In genomic region chr19:57823155-57823554, GRCh38 we compare ENCODE assay signal across 8 cellular contexts. TPM values are rescaled to one million over a fixed set of nuclear protein-coding genes. Genes with fewer than 3 reads are reported as not detected.
DNase-seq lines count a peak whose midpoint lies in the region; ATAC-seq and TF ChIP-seq lines count a peak whose summit lies in the region.
"Not testable (repeated sequence)": the region's sequence is repeated elsewhere in the genome, so short reads cannot be mapped to it uniquely, and the experiment has no call there.

No MANE protein-coding gene starts in this region.

- not testable (repeated sequence) for H3K27me3 ChIP-seq in CD8-positive, alpha-beta T cell (ENCODE audit: insufficient read depth, low read length); Karpas-422 (ENCODE audit: low read length); endocrine pancreas (ENCODE audit: control insufficient read depth, insufficient read depth, low read length); psoas muscle (ENCODE audit: insufficient read depth in 3 of 3, low read length in 2 of 3)

- H3K36me3 ChIP-seq in CD8-positive, alpha-beta T cell (ENCODE audit: insufficient read depth, low read length); endocrine pancreas (ENCODE audit: control insufficient read depth, insufficient read depth, low read length): not testable (repeated sequence)
- H3K36me3 ChIP-seq in Karpas-422 (ENCODE audit: insufficient read depth, low read length) (peaks cover 65% of the 10 kb centered on the region), psoas muscle (ENCODE audit: insufficient read depth in 1 of 2, low read depth in 1 of 2) (peaks cover 0 to 17% of the 10 kb centered on the region in 2 donors)

- CTCF ChIA-PET in CD8-positive, alpha-beta T cell (lab: Charles Lee); WTC11 (lab: Charles Lee): not testable (repeated sequence)

- peaks cover 15% of the 10 kb centered on the region for H3K4me1 ChIP-seq in CD8-positive, alpha-beta T cell (ENCODE audit: insufficient read depth, low read length)
- H3K4me1 ChIP-seq in Karpas-422 (ENCODE audit: low read length) (peaks cover 47% of the 10 kb centered on the region), psoas muscle (peaks cover 12% of the 10 kb centered on the region)
- H3K4me1 ChIP-seq in endocrine pancreas (ENCODE audit: control insufficient read depth, insufficient read depth, low read length) = not testable (repeated sequence)

- H3K27ac Mint-ChIP-seq in CD8-positive, alpha-beta T cell = peak overlapping the region; percentile 72
- peak overlapping the region; percentile 72 for H3K27ac Mint-ChIP-seq in WTC11
- peak overlapping the region; percentile 4 for H3K27ac Mint-ChIP-seq in activated T-helper 17 cell treated with anti-CD3 and anti-CD28 coated beads, Interleukin-2, amount 50 U/mL, for 72 hours
- peak overlapping the region; percentile 42 for H3K27ac Mint-ChIP-seq in type B pancreatic cell

- TF ChIP-seq CTCF in CD8-positive, alpha-beta T cell (IDR thresholded peaks at IDR 0.05); WTC11 (IDR thresholded peaks at IDR 0.05); psoas muscle (IDR thresholded peaks at IDR 0.05); type B pancreatic cell (conservative IDR thresholded peaks at IDR 0.05): not testable (repeated sequence)

- H3K4me3 ChIP-seq in CD8-positive, alpha-beta T cell (ENCODE audit: low read depth, low read length); Karpas-422 (ENCODE audit: low read length); psoas muscle: not testable (repeated sequence)
- H3K4me3 ChIP-seq in endocrine pancreas (ENCODE audit: control insufficient read depth, insufficient read depth, low read length) = peak overlapping the region; percentile 25

- not testable (repeated sequence) for H3K9me2 ChIP-seq in Karpas-422 (replicated peaks; ENCODE audit: insufficient read depth, low read length)

- not testable (repeated sequence) for ATAC-seq in CD8-positive, alpha-beta T cell; WTC11; activated T-helper 17 cell treated with anti-CD3 and anti-CD28 coated beads, Interleukin-2, amount 50 U/mL, for 72 hours (replicated peaks); psoas muscle

- H3K79me2 ChIP-seq in Karpas-422 (ENCODE audit: low read length) = peaks cover 96% of the 10 kb centered on the region

- H4K20me1 ChIP-seq in Karpas-422 (ENCODE audit: insufficient read depth, low read depth, low read length) = not testable (repeated sequence)

- not testable (repeated sequence) for H3K9me3 ChIP-seq in CD8-positive, alpha-beta T cell (ENCODE audit: low read length); Karpas-422 (ENCODE audit: low read length); endocrine pancreas (ENCODE audit: control insufficient read depth, low read length); psoas muscle

- POLR2A ChIA-PET in CD8-positive, alpha-beta T cell (lab: Charles Lee); WTC11 (lab: Charles Lee): not testable (repeated sequence)

- H3K27me3 Mint-ChIP-seq in CD8-positive, alpha-beta T cell (ENCODE audit: low read depth); WTC11 (ENCODE audit: low read depth); activated T-helper 17 cell treated with anti-CD3 and anti-CD28 coated beads, Interleukin-2, amount 50 U/mL, for 72 hours; type B pancreatic cell: not testable (repeated sequence)

- not testable (repeated sequence) for H3K9ac ChIP-seq in Karpas-422 (ENCODE audit: low read length); endocrine pancreas (ENCODE audit: control insufficient read depth, insufficient read depth, low read length)

- not testable (repeated sequence) for H2AFZ ChIP-seq in Karpas-422 (ENCODE audit: low read length)

- not testable (repeated sequence) for H3K9me3 Mint-ChIP-seq in CD8-positive, alpha-beta T cell; WTC11; activated T-helper 17 cell treated with anti-CD3 and anti-CD28 coated beads, Interleukin-2, amount 50 U/mL, for 72 hours; type B pancreatic cell

- H3K4me1 Mint-ChIP-seq in CD8-positive, alpha-beta T cell (ENCODE audit: low read depth) = peaks cover 65% of the 10 kb centered on the region
- H3K4me1 Mint-ChIP-seq in WTC11 = peaks cover 45% of the 10 kb centered on the region
- peaks cover 25% of the 10 kb centered on the region for H3K4me1 Mint-ChIP-seq in activated T-helper 17 cell treated with anti-CD3 and anti-CD28 coated beads, Interleukin-2, amount 50 U/mL, for 72 hours
- peaks cover 46% of the 10 kb centered on the region for H3K4me1 Mint-ChIP-seq in type B pancreatic cell (ENCODE audit: unreplicated experiment)

- H3K27ac ChIP-seq in CD8-positive, alpha-beta T cell (ENCODE audit: low read depth, low read length) = not testable (repeated sequence)
- peak overlapping the region; percentile 45; the same call in 1 of the 2 replicates for H3K27ac ChIP-seq in Karpas-422 (ENCODE audit: low read length)
- peak overlapping the region; percentile 9 for H3K27ac ChIP-seq in psoas muscle

- not testable (repeated sequence) for H3K4me2 ChIP-seq in Karpas-422 (ENCODE audit: low read depth, low read length, poor library complexity, severe bottlenecking)

- intact Hi-C loops in CD8-positive, alpha-beta T cell (cut with DNase I, micrococcal nuclease); psoas muscle (cut with DNase I): not testable (repeated sequence)

- not testable (repeated sequence) for H3K4me3 Mint-ChIP-seq in CD8-positive, alpha-beta T cell; WTC11
- H3K4me3 Mint-ChIP-seq in activated T-helper 17 cell treated with anti-CD3 and anti-CD28 coated beads, Interleukin-2, amount 50 U/mL, for 72 hours = peak overlapping the region; percentile 7
- peak overlapping the region; percentile 33 for H3K4me3 Mint-ChIP-seq in type B pancreatic cell

- not testable (repeated sequence) for DNase-seq in CD8-positive, alpha-beta T cell; Karpas-422; WTC11 (ENCODE audit: low spot score); psoas muscle; type B pancreatic cell (ENCODE audit: extremely low spot score, unreplicated experiment)
- DNase-seq in myocyte (ENCODE audit: low read depth) = peak; percentile 74

- peaks cover 57% of the 10 kb centered on the region for H3K36me3 Mint-ChIP-seq in CD8-positive, alpha-beta T cell
- H3K36me3 Mint-ChIP-seq in WTC11 (peaks cover 20% of the 10 kb centered on the region), type B pancreatic cell (peaks cover 42% of the 10 kb centered on the region)
- H3K36me3 Mint-ChIP-seq in activated T-helper 17 cell treated with anti-CD3 and anti-CD28 coated beads, Interleukin-2, amount 50 U/mL, for 72 hours (ENCODE audit: low read depth) = peaks cover 72% of the 10 kb centered on the region

- WGBS in psoas muscle, 3 donors = 40 to 71% (median 52%) methylated on average over 2 of the region's 2 CpGs

RNA-seq across cellular contexts. Expression of gene ZNF587B, which starts 6.9 kb away (rescaled TPM):
- total RNA-seq in CD8-positive, alpha-beta T cell = 10 to 100 TPM; 25.6 to 28.5 TPM
- 16.3 and 20.1 TPM in 2 replicates for total RNA-seq in Karpas-422 (2014; rRNA removed; shearing (Covaris generic); ENCODE audit: low replicate concordance)
- total RNA-seq in WTC11 (2021) = 39.9 to 43.2 TPM (median 41.7 TPM) in 3 replicates
- 10 to 100 TPM; 16.8 to 20.6 TPM for total RNA-seq in activated T-helper 17 cell treated with anti-CD3 and anti-CD28 coated beads, Interleukin-2, amount 50 U/mL, for 72 hours
- 4.8 and 5.7 TPM in 2 replicates for total RNA-seq in myocyte
- 3.1 TPM for polyA plus RNA-seq in myocyte (2012)
- total RNA-seq in psoas muscle = 1 to 10 TPM; 3.9 to 7.9 (median 5.9) TPM
- 1 to 10 TPM; 1.4 to 7.0 (median 3.9) TPM for polyA plus RNA-seq in psoas muscle
- total RNA-seq in type B pancreatic cell (ENCODE audit: low replicate concordance) = 20.9 and 25.5 TPM in 2 replicates

RNA-seq across cellular contexts. Expression of gene ZNF552, which starts 8.4 kb away (rescaled TPM):
- total RNA-seq in CD8-positive, alpha-beta T cell = 10 to 100 TPM; 14.3 to 18.6 TPM
- total RNA-seq in Karpas-422 (2014; rRNA removed; shearing (Covaris generic); ENCODE audit: low replicate concordance) = 17.7 and 20.3 TPM in 2 replicates
- 9.0 to 13.1 TPM (median 9.3 TPM) in 3 replicates for total RNA-seq in WTC11 (2021)
- 1 to 10 TPM; 6.0 to 7.5 TPM for total RNA-seq in activated T-helper 17 cell treated with anti-CD3 and anti-CD28 coated beads, Interleukin-2, amount 50 U/mL, for 72 hours
- 2.0 and 2.5 TPM in 2 replicates for total RNA-seq in myocyte
- polyA plus RNA-seq in myocyte (2012) = 2.9 TPM
- 1 to 10 TPM; 1.2 to 4.1 (median 2.4) TPM for total RNA-seq in psoas muscle
- polyA plus RNA-seq in psoas muscle = 1 to 10 TPM; 1.8 to 6.1 (median 3.5) TPM
- 19.0 and 30.4 TPM in 2 replicates for total RNA-seq in type B pancreatic cell (ENCODE audit: low replicate concordance)

RNA-seq across cellular contexts. Expression of gene ZNF587, which starts 26.5 kb away (rescaled TPM):
- total RNA-seq in CD8-positive, alpha-beta T cell = 10 to 100 TPM; 45.4 to 46.9 TPM
- total RNA-seq in Karpas-422 (2014; rRNA removed; shearing (Covaris generic); ENCODE audit: low replicate concordance) = 22.2 and 36.4 TPM in 2 replicates
- 46.6 to 57.0 TPM (median 47.0 TPM) in 3 replicates for total RNA-seq in WTC11 (2021)
- 10 to 100 TPM; 33.7 to 37.3 TPM for total RNA-seq in activated T-helper 17 cell treated with anti-CD3 and anti-CD28 coated beads, Interleukin-2, amount 50 U/mL, for 72 hours
- total RNA-seq in myocyte = 13.5 and 13.8 TPM in 2 replicates
- 14.6 TPM for polyA plus RNA-seq in myocyte (2012)
- total RNA-seq in psoas muscle = 10 to 100 TPM; 14.0 to 15.3 (median 14.9) TPM
- polyA plus RNA-seq in psoas muscle = 10 to 100 TPM in 1 of 3 donors, 1 to 10 TPM in 2; 2.5 to 11.2 (median 4.6) TPM
- total RNA-seq in type B pancreatic cell (ENCODE audit: low replicate concordance) = 48.2 and 61.3 TPM in 2 replicates

RNA-seq across cellular contexts. Expression of gene ZNF586, which starts 53.7 kb away (rescaled TPM):
- total RNA-seq in CD8-positive, alpha-beta T cell = 10 to 100 TPM; 54.0 to 57.6 TPM
- total RNA-seq in Karpas-422 (2014; rRNA removed; shearing (Covaris generic); ENCODE audit: low replicate concordance) = 33.7 and 35.9 TPM in 2 replicates
- total RNA-seq in WTC11 (2021) (13.6 to 16.4 TPM (median 15.4 TPM) in 3 replicates), myocyte (18.8 and 20.5 TPM in 2 replicates), psoas muscle (10 to 100 TPM; 10.9 to 14.1 (median 12.1) TPM), type B pancreatic cell (ENCODE audit: low replicate concordance) (19.6 and 25.3 TPM in 2 replicates)
- 10 to 100 TPM; 16.0 to 21.0 TPM for total RNA-seq in activated T-helper 17 cell treated with anti-CD3 and anti-CD28 coated beads, Interleukin-2, amount 50 U/mL, for 72 hours
- 5.5 TPM for polyA plus RNA-seq in myocyte (2012)
- polyA plus RNA-seq in psoas muscle = 10 to 100 TPM in 1 of 3 donors, 1 to 10 TPM in 2; 7.1 to 10.5 (median 8.6) TPM

Comparison
In these comparisons a context has a peak if more than half of its experiments do, and no peak if none do; other contexts are left out.
1. H3K27ac Mint-ChIP-seq: peak in every context shown above with its lines; median percentile 72 in CD8-positive, alpha-beta T cell; 72 in WTC11; 42 in type B pancreatic cell; 4 in activated T-helper 17 cell treated with anti-CD3 and anti-CD28 coated beads, Interleukin-2, amount 50 U/mL, for 72 hours.